In genomic region chr4:51906167-51906647, GRCh38 we compare ENCODE assay signal across 8 cellular contexts.
DNase-seq lines count a peak whose midpoint lies in the region; ATAC-seq and TF ChIP-seq lines count a peak whose summit lies in the region.

No MANE protein-coding gene starts in this region.

- ATAC-seq in GM19452 (IDR thresholded peaks at IDR 0.05; ENCODE audit: unreplicated experiment) (peak; percentile 98), HG03432 (IDR thresholded peaks at IDR 0.05; ENCODE audit: unreplicated experiment) (peak; percentile 99)

- no peak overlapping the region for H3K4me3 Mint-ChIP-seq in chondrocyte (ENCODE audit: unreplicated experiment)

- intact Hi-C loops in spleen (cut with DNase I; ENCODE audit: low total_unique reads) = no loop called here

- TF ChIP-seq CTCF in DOHH2 (IDR thresholded peaks at IDR 0.05; ENCODE audit: low read depth, low read length, poor library complexity, severe bottlenecking) (no peak), chondrocyte (IDR thresholded peaks at IDR 0.05) (no peak), spleen (IDR thresholded peaks at IDR 0.05 in 8 of 11, conservative IDR thresholded peaks at IDR 0.05 in 3 of 11) (no peak)

- peak overlapping the region; percentile 38; the same call in 1 of the 2 replicates for H3K4me3 ChIP-seq in DOHH2 (ENCODE audit: low read length)
- H3K4me3 ChIP-seq in spleen = no peak overlapping the region

- no peaks in the 10 kb centered on the region for H3K9me2 ChIP-seq in DOHH2 (replicated peaks; ENCODE audit: control insufficient read depth, low read length)

- H3K9me3 ChIP-seq in DOHH2 (ENCODE audit: control insufficient read depth, insufficient read depth, low read length) = no peaks in the 10 kb centered on the region
- no peaks in the 10 kb centered on the region for H3K9me3 ChIP-seq in spleen

- WGBS in spleen, 5 donors = 20 to 29% (median 23%) methylated on average over 5 of the region's 5 CpGs

- peak overlapping the region; percentile 53 for H3K4me2 ChIP-seq in DOHH2 (ENCODE audit: low read length)

- H4K20me1 ChIP-seq in DOHH2 (ENCODE audit: control insufficient read depth, insufficient read depth, low read depth, low read length) = no peaks in the 10 kb centered on the region

- peak overlapping the region; percentile 4 for H3K27ac ChIP-seq in DOHH2 (ENCODE audit: low read depth, low read length)
- peak overlapping the region in 1 of 8 donors; percentile 24 for H3K27ac ChIP-seq in spleen

- peaks cover 37% of the 10 kb centered on the region for H3K36me3 Mint-ChIP-seq in chondrocyte (ENCODE audit: low read depth)

- no peaks in the 10 kb centered on the region for H3F3A ChIP-seq in DOHH2 (ENCODE audit: control insufficient read depth, insufficient read depth)

- no peak overlapping the region for H3K27ac Mint-ChIP-seq in chondrocyte (ENCODE audit: unreplicated experiment)

- no peaks in the 10 kb centered on the region for H3K27me3 ChIP-seq in DOHH2 (ENCODE audit: control insufficient read depth, low read length)
- no peaks in the 10 kb centered on the region for H3K27me3 ChIP-seq in spleen (replicated peaks in 1 of 7)

- no peak for TF ChIP-seq POLR2A in spleen (IDR thresholded peaks at IDR 0.05)

- H3K9me3 Mint-ChIP-seq in chondrocyte (ENCODE audit: low read depth) = no peaks in the 10 kb centered on the region

- H3K4me1 Mint-ChIP-seq in chondrocyte (ENCODE audit: low read depth) = peaks cover 21% of the 10 kb centered on the region

- H3K36me3 ChIP-seq in DOHH2 (ENCODE audit: control insufficient read depth, low read length) (peaks cover 48% of the 10 kb centered on the region), spleen (peaks cover 0 to 76% (median 34%) of the 10 kb centered on the region in 6 donors)

- DNase-seq in dermis blood vessel endothelial cell (peak; percentile 82), chondrocyte (ENCODE audit: low spot score) (no peak), spleen (no peak), NCI-H2029 (lab: John Stamatoyannopoulos, UW) (no peak), 8988T (no peak)

- no peaks in the 10 kb centered on the region for H3K79me2 ChIP-seq in DOHH2 (ENCODE audit: control insufficient read depth, low read length)

- H3K4me1 ChIP-seq in DOHH2 (ENCODE audit: control insufficient read depth, low read length) (peaks cover 19% of the 10 kb centered on the region), spleen (peaks cover 0 to 26% (median 13%) of the 10 kb centered on the region in 6 donors)

- H3K27me3 Mint-ChIP-seq in chondrocyte (ENCODE audit: low read depth) = no peaks in the 10 kb centered on the region
